ENCODE assay signal across 11 cellular contexts in genomic region chr17:56771563-56771962, GRCh38.
"Had no signal": no experiment of that assay in that cellular context is flagged by ENCODE, and none has a peak within 500 bp of the region (broad histone marks: within the 10 kb centered on the region; RNA-seq: fewer than 3 reads in every experiment).

No MANE protein-coding gene starts in this region.

- H3K9ac ChIP-seq: GM23248, KMS-11 had no signal

- H3K9me3 ChIP-seq: HAP-1 had no signal

- H3K4me1 ChIP-seq: HAP-1 had no signal

- DNase-seq: GM23248, GOT3, H7, HFFc6, IMR-90, Karpas-422, KBM-7 had no signal

- H3K36me3 ChIP-seq: HAP-1 had no signal

- H3K4me3 ChIP-seq: GM23248, HAP-1 had no signal

- H3K4me2 ChIP-seq: KMS-11 had no signal

- H3K27ac ChIP-seq: GM23248, HL-60, KMS-11 had no signal

- ATAC-seq: HCT116 had no signal

- H2AFZ ChIP-seq: GM23248 had no signal
